In genomic region chr9:27888661-27889295, GRCh38 we compare ENCODE assay signal across 9 cellular contexts.
DNase-seq lines count a peak whose midpoint lies in the region; ATAC-seq and TF ChIP-seq lines count a peak whose summit lies in the region.
"Had no signal": no experiment of that assay in that cellular context is flagged by ENCODE, and none has a peak within 500 bp of the region (broad histone marks: within the 10 kb centered on the region; RNA-seq: fewer than 3 reads in every experiment).

No MANE protein-coding gene starts in this region.

- peak in 4 of 5 experiments; percentile 52 to 67 (median 60) for TF ChIP-seq CTCF in transverse colon (IDR thresholded peaks at IDR 0.05)

- no peaks in the 10 kb centered on the region for H3K36me3 ChIP-seq in transverse colon
- H3K36me3 ChIP-seq: BLaER1 treated with 17β-estradiol and CSF1 and Interleukin-3, amounts not matched to agents 10 nM and 100 nM had no signal

- H3K9me3 ChIP-seq in transverse colon: no peaks in the 10 kb centered on the region

- peak; percentile 96 for ATAC-seq in GM21381 (IDR thresholded peaks at IDR 0.05; ENCODE audit: unreplicated experiment)
- ATAC-seq in HG03469 (IDR thresholded peaks at IDR 0.05; ENCODE audit: unreplicated experiment): peak; percentile 98

- no peaks in the 10 kb centered on the region for H3K4me1 Mint-ChIP-seq in activated CD4-positive, alpha-beta memory T cell treated with anti-CD3 and anti-CD28 coated beads for 36 hours (ENCODE audit: low read depth)

- no peak for TF ChIP-seq POLR2A in transverse colon (IDR thresholded peaks at IDR 0.05)

- no peak overlapping the region for H3K27ac ChIP-seq in transverse colon
- H3K27ac ChIP-seq: BLaER1 treated with 17β-estradiol and CSF1 and Interleukin-3, amounts not matched to agents 10 nM and 100 nM had no signal

- intact Hi-C loops in activated CD4-positive, alpha-beta memory T cell treated with anti-CD3 and anti-CD28 coated beads for 36 hours (cut with micrococcal nuclease): loop anchor here (5.0 kb wide), 1 partner anchor 556 kb away; no protein-coding TSS in a partner anchor
- intact Hi-C loops in transverse colon (cut with DNase I; ENCODE audit: low total_unique reads): no loop called here

- no peak overlapping the region for H3K4me3 ChIP-seq in transverse colon
- H3K4me3 ChIP-seq: BLaER1 treated with 17β-estradiol and CSF1 and Interleukin-3, amounts not matched to agents 10 nM and 100 nM had no signal

- H3K27ac Mint-ChIP-seq in activated CD4-positive, alpha-beta memory T cell treated with anti-CD3 and anti-CD28 coated beads for 36 hours: no peak overlapping the region

- CTCF ChIA-PET in activated CD4-positive, alpha-beta memory T cell treated with anti-CD3 and anti-CD28 coated beads for 36 hours (lab: Charles Lee): interaction anchor here (1.1 kb wide), 3 partner anchors 8 to 47 kb away, joined by 3 to 4 read pairs (median 3); no protein-coding TSS in a partner anchor

- no peaks in the 10 kb centered on the region for H3K36me3 Mint-ChIP-seq in activated CD4-positive, alpha-beta memory T cell treated with anti-CD3 and anti-CD28 coated beads for 36 hours

- H3K4me3 Mint-ChIP-seq in activated CD4-positive, alpha-beta memory T cell treated with anti-CD3 and anti-CD28 coated beads for 36 hours: no peak overlapping the region

- no peak for TF ChIP-seq EP300 in transverse colon (IDR thresholded peaks at IDR 0.05; ENCODE audit: low read depth)

- no peaks in the 10 kb centered on the region for H3K9me3 Mint-ChIP-seq in activated CD4-positive, alpha-beta memory T cell treated with anti-CD3 and anti-CD28 coated beads for 36 hours

- in situ Hi-C loops in transverse colon (cut with MboI; ENCODE audit: low pct_ligation_motif_present in 1 of 4, low pct_unique_long_range_greater_than_20kb in 1 of 4, low sequenced_read_pairs in 3 of 4): no loop called here

- WGBS in transverse colon (ENCODE audit: low coverage in 1 of 2), 2 donors: 65 to 100% methylated on average over 1 to 2 of the region's 2 CpGs

- H3K27me3 Mint-ChIP-seq in activated CD4-positive, alpha-beta memory T cell treated with anti-CD3 and anti-CD28 coated beads for 36 hours: no peaks in the 10 kb centered on the region

- no peaks in the 10 kb centered on the region for H3K4me1 ChIP-seq in transverse colon
- H3K4me1 ChIP-seq: BLaER1 treated with 17β-estradiol and CSF1 and Interleukin-3, amounts not matched to agents 10 nM and 100 nM had no signal

- DNase-seq in NCI-H146 (lab: John Stamatoyannopoulos, UW): peak; percentile 4
- DNase-seq in NCI-H146 treated with DMSO at 0.1 percent for 48 hours (lab: John Stamatoyannopoulos, UW; ENCODE audit: unreplicated experiment): no peak
- DNase-seq in activated CD4-positive, alpha-beta memory T cell treated with anti-CD3 and anti-CD28 coated beads for 36 hours: peak; percentile 57
- DNase-seq in iPS-NIHi11 (ENCODE audit: low spot score): peak; percentile 50
- DNase-seq in transverse colon: peak; percentile 33
- no peak for DNase-seq in AG08396 (ENCODE audit: low spot score)

- H3K27me3 ChIP-seq in transverse colon: no peaks in the 10 kb centered on the region
- H3K27me3 ChIP-seq: BLaER1 treated with 17β-estradiol and CSF1 and Interleukin-3, amounts not matched to agents 10 nM and 100 nM had no signal

- POLR2A ChIA-PET in activated CD4-positive, alpha-beta memory T cell treated with anti-CD3 and anti-CD28 coated beads for 36 hours (lab: Charles Lee): no interaction called here

Comparison
In these comparisons a context has a peak if more than half of its experiments do, and no peak if none do; other contexts are left out.
1. DNase-seq: peak in NCI-H146 (single experiment), activated CD4-positive, alpha-beta memory T cell treated with anti-CD3 and anti-CD28 coated beads for 36 hours (single experiment), iPS-NIHi11 (single experiment) and transverse colon (single experiment); none in NCI-H146 treated with DMSO at 0.1 percent for 48 hours (single experiment) and AG08396 (single experiment).